28 cellular contexts compared by ENCODE assay signal in the genomic region with DNA sequence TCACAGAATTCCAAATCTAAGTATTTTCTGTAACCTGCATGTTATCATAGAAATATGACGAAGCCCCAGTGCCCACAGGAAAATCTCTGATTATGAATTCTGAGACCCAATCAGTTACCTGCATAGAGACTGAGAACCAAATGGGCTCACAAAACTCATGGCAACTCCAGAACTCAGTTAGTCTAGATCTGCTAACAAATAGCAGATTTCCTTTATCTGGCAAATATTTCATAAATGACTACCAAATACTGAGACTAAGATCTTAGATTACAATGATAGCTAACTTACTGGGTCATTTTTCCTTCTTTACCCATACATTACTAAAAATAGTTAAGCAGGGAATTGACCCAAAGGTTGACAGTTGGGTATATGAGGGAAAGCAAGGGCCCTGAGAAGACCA.
"Had no signal": no experiment of that assay in that cellular context is flagged by ENCODE, and none has a peak within 500 bp of the region (broad histone marks: within the 10 kb centered on the region; RNA-seq: fewer than 3 reads in every experiment).

No MANE protein-coding gene starts in this region.

- H3K4me1 ChIP-seq: pancreas, prostate gland, right lobe of liver, spleen, suprapubic skin, testis, tibial artery, transverse colon, upper lobe of left lung, vagina had no signal

- DNase-seq: naive thymus-derived CD4-positive, alpha-beta T cell; natural killer cell; nucleus accumbens; pancreas; right cardiac atrium; right lobe of liver; spleen; stimulated activated CD4-positive, alpha-beta T cell treated with anti-CD3 and anti-CD28 coated beads, Interleukin-12 subunit alpha, Interleukin-12 subunit beta, amount 100 ng/mL, for 4 hours; stimulated activated CD4-positive, alpha-beta T cell treated with anti-CD3 and anti-CD28 coated beads, Interleukin-1b, Interleukin-23, amount 100 ng/mL, for 48 hours; stimulated activated CD4-positive, alpha-beta T cell treated with anti-CD3 and anti-CD28 coated beads, Interleukin-4, amount 100 ng/mL, for 1 hour; stimulated activated CD4-positive, alpha-beta T cell treated with anti-CD3 and anti-CD28 coated beads, Interleukin-4, amount 100 ng/mL, for 4 hours; stimulated activated CD8-positive, alpha-beta memory T cell treated with anti-CD3 and anti-CD28 coated beads, Interleukin-4, amount 100 ng/mL, for 48 hours; stimulated activated naive CD4-positive, alpha-beta T cell; stimulated activated naive CD8-positive, alpha-beta T cell treated with anti-CD3 and anti-CD28 coated beads, Interleukin-15, amount 100 ng/mL, for 72 hours; stimulated activated naive CD8-positive, alpha-beta T cell treated with anti-CD3 and anti-CD28 coated beads, Interleukin-15, Interleukin-2, amounts not matched to agents 100 U/mL and 50 U/mL, for 24 hours; substantia nigra; testis; tibial artery; transverse colon; upper lobe of left lung had no signal

- H3K27me3 ChIP-seq: neutrophil, pancreas, right lobe of liver, spleen, suprapubic skin, testis, tibial artery, transverse colon, upper lobe of left lung, vagina had no signal

- H3K4me1 Mint-ChIP-seq: naive thymus-derived CD4-positive, alpha-beta T cell; natural killer cell; stimulated activated memory B cell treated with anti-CD40 and anti-IgM and Interleukin-4, amounts not matched to agents 10 μg/mL and 1 μg/mL and 100 μg/mL, for 72 hours; stimulated activated naive CD8-positive, alpha-beta T cell treated with anti-CD3 and anti-CD28 coated beads, Interleukin-15, amount 100 ng/mL, for 72 hours had no signal

- H3K9me3 ChIP-seq: neutrophil, pancreas, prostate gland, right lobe of liver, spleen, suprapubic skin, testis, tibial artery, transverse colon, upper lobe of left lung, vagina had no signal

- H3K4me2 ChIP-seq: smooth muscle cell had no signal

- H3K27ac Mint-ChIP-seq: naive thymus-derived CD4-positive, alpha-beta T cell; natural killer cell; stimulated activated memory B cell treated with anti-CD40 and anti-IgM and Interleukin-4, amounts not matched to agents 10 μg/mL and 1 μg/mL and 100 μg/mL, for 72 hours; stimulated activated naive CD8-positive, alpha-beta T cell treated with anti-CD3 and anti-CD28 coated beads, Interleukin-15, amount 100 ng/mL, for 72 hours had no signal

- H3K9me3 Mint-ChIP-seq: nephron had no signal

- H3K36me3 ChIP-seq: neutrophil, pancreas, prostate gland, right lobe of liver, spleen, suprapubic skin, tibial artery, transverse colon, upper lobe of left lung, vagina had no signal

- H3K4me3 ChIP-seq: pancreas, prostate gland, right lobe of liver, skin epidermis, smooth muscle cell, spleen, suprapubic skin, testis, tibial artery, transverse colon, upper lobe of left lung, vagina had no signal

- H3K27me3 Mint-ChIP-seq: naive thymus-derived CD4-positive, alpha-beta T cell; stimulated activated memory B cell treated with anti-CD40 and anti-IgM and Interleukin-4, amounts not matched to agents 10 μg/mL and 1 μg/mL and 100 μg/mL, for 72 hours; stimulated activated naive CD8-positive, alpha-beta T cell treated with anti-CD3 and anti-CD28 coated beads, Interleukin-15, amount 100 ng/mL, for 72 hours had no signal

- H3K4me3 Mint-ChIP-seq: naive thymus-derived CD4-positive, alpha-beta T cell; natural killer cell; nephron; stimulated activated memory B cell treated with anti-CD40 and anti-IgM and Interleukin-4, amounts not matched to agents 10 μg/mL and 1 μg/mL and 100 μg/mL, for 72 hours; stimulated activated naive CD8-positive, alpha-beta T cell treated with anti-CD3 and anti-CD28 coated beads, Interleukin-15, amount 100 ng/mL, for 72 hours had no signal

- H3K36me3 Mint-ChIP-seq: naive thymus-derived CD4-positive, alpha-beta T cell; natural killer cell; stimulated activated memory B cell treated with anti-CD40 and anti-IgM and Interleukin-4, amounts not matched to agents 10 μg/mL and 1 μg/mL and 100 μg/mL, for 72 hours had no signal

- H3K27ac ChIP-seq: neutrophil, pancreas, prostate gland, right lobe of liver, skin epidermis, spleen, suprapubic skin, testis, tibial artery, transverse colon, upper lobe of left lung, vagina had no signal
